In the genomic region with DNA sequence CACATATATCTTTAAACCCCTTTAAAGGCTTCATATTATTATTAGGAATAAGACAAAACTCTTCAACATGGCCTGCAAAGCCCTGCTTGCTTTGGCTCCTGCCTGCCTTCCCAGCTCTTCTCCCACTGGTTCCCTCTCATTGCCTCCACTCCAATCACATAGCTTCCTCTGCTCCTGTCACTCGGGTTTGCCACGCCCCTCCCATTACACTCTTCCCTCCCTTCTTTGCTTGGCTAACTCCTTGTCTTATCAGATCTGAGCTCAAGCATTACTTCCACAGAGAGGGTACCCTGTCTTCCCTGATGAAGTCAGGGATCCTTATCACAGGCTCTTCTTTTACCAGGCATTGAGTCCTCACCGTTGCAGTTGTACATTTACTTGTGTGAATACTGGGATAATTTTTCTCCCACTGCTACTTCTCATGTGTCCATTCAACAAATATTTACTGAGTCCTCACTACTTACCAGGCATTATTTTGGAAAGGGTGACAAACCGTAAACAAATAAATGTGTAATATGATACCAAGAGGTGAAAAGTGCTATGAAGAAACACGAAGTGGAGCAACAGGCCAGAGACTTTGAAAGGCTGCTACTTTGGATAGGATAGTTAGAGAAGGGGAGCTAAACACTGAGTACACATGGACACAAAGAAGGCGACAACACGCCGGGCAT, we compare ENCODE assay signal across 14 cellular contexts. TPM values are rescaled to one million over a fixed set of nuclear protein-coding genes. Genes with fewer than 3 reads are reported as not detected.
A peak's percentile ranks its signal among the peaks of the same experiment; 100 is the strongest.
DNase-seq lines count a peak whose midpoint lies in the region; ATAC-seq and TF ChIP-seq lines count a peak whose summit lies in the region.
"Had no signal": no experiment of that assay in that cellular context is flagged by ENCODE, and none has a peak within 500 bp of the region (broad histone marks: within the 10 kb centered on the region; RNA-seq: fewer than 3 reads in every experiment).

No MANE protein-coding gene starts in this region.

- H3K4me2 ChIP-seq in PC-9, result peak overlapping the region; percentile 81

- H3K27ac ChIP-seq in HEK293 (ENCODE audit: extremely low read depth, low read depth, low read length) (no peak overlapping the region), PC-9 (peak overlapping the region; percentile 86)
- H3K27ac ChIP-seq: heart right ventricle, Peyer's patch had no signal

- DNase-seq in Caki2 (ENCODE audit: low read depth), result peak; percentile 62
- peak; percentile 61 to 95 for DNase-seq in PC-9
- peak; percentile 5 for DNase-seq in iris pigment epithelial cell (ENCODE audit: low read depth)
- DNase-seq in NOMO-1 treated with DMSO at 0.1 percent for 48 hours (lab: John Stamatoyannopoulos, UW; ENCODE audit: unreplicated experiment), result no peak
- no peak for DNase-seq in NCI-H1930 (lab: John Stamatoyannopoulos, UW)
- DNase-seq: activated CD8-positive, alpha-beta memory T cell treated with anti-CD3 and anti-CD28 coated beads for 24 hours; activated naive CD4-positive, alpha-beta T cell treated with anti-CD3 and anti-CD28 coated beads, Interleukin-2, amount 10 ng/mL, durations not matched to agents 7 days and 5 days; heart right ventricle; nucleus accumbens; Peyer's patch had no signal

- POLR2A ChIA-PET in HEK293 (lab: Yijun Ruan, JAX), result interaction anchor here (0.6 kb wide), 1 partner anchor 343 kb away, joined by 3 read pairs; no protein-coding TSS in a partner anchor
- POLR2A ChIA-PET in PC-9 (lab: Charles Lee; ENCODE audit: unreplicated experiment), result interaction anchor here (0.5 to 1.1 kb wide), 3 partner anchors 31 to 395 kb away, joined by 3 to 7 read pairs (median 4); partner anchors contain the start of gene HTATSF1

- peaks cover 17% of the 10 kb centered on the region for H3K79me2 ChIP-seq in PC-9 (ENCODE audit: low read depth)

- BruUV-seq in PC-9 (replicated peaks; lab: Mats Ljungman, UMichigan), result no TSS peak

- H3K27me3 ChIP-seq in PC-9 (ENCODE audit: insufficient read depth, low read depth), result no peaks in the 10 kb centered on the region
- H3K27me3 ChIP-seq: Peyer's patch had no signal

- no peak overlapping the region for H2AFZ ChIP-seq in PC-9

- peaks cover 57% of the 10 kb centered on the region for H3F3A ChIP-seq in PC-9 (ENCODE audit: insufficient read depth, low read depth)

- no peaks in the 10 kb centered on the region for H3K9me2 ChIP-seq in PC-9 (ENCODE audit: insufficient read depth)

- ATAC-seq in HG03108 (IDR thresholded peaks at IDR 0.05; ENCODE audit: unreplicated experiment), result no peak
- no peak for ATAC-seq in GM19397 (IDR thresholded peaks at IDR 0.05; ENCODE audit: unreplicated experiment)
- ATAC-seq: heart right ventricle had no signal

- H3K4me3 ChIP-seq in HEK293 (ENCODE audit: low read depth, low read length) (no peak overlapping the region), PC-9 (no peak overlapping the region)
- H3K4me3 ChIP-seq: heart right ventricle, Peyer's patch had no signal

- CTCF ChIA-PET in HEK293 (lab: Yijun Ruan, JAX) (interaction anchor here (0.7 kb wide), 1 partner anchor 25 kb away, joined by 3 read pairs; no protein-coding TSS in a partner anchor), PC-9 (lab: Charles Lee) (interaction anchor here (1.0 to 1.2 kb wide), 2 partner anchors 40 to 72 kb away, joined by 3 to 6 read pairs; no protein-coding TSS in a partner anchor)

- no peaks in the 10 kb centered on the region for H3K9me3 ChIP-seq in HEK293 (ENCODE audit: control insufficient read depth, insufficient read depth, low read depth, low read length)
- H3K9me3 ChIP-seq in PC-9 (ENCODE audit: insufficient read depth, low read depth), result 0 out of 2 replicates have a peak, but pooled peaks cover 2% of the 10 kb centered on the region
- H3K9me3 ChIP-seq: heart right ventricle, Peyer's patch had no signal

- no peaks in the 10 kb centered on the region for H4K20me1 ChIP-seq in PC-9 (ENCODE audit: insufficient read depth)

- H3K4me1 ChIP-seq in HEK293 (ENCODE audit: control insufficient read depth, insufficient read depth, low read length) (no peaks in the 10 kb centered on the region), PC-9 (replicated peaks; ENCODE audit: insufficient read depth) (peaks cover 82% of the 10 kb centered on the region)
- H3K4me1 ChIP-seq: Peyer's patch had no signal

- H3K36me3 ChIP-seq in HEK293 (ENCODE audit: control insufficient read depth in 2 of 2, insufficient read depth in 1 of 2, low read length in 2 of 2) (no peaks in the 10 kb centered on the region), PC-9 (ENCODE audit: low read depth) (0 out of 2 replicates have a peak, but pooled peaks cover 1% of the 10 kb centered on the region)
- H3K36me3 ChIP-seq: heart right ventricle, Peyer's patch had no signal

- intact Hi-C loops in PC-9 (cut with micrococcal nuclease; ENCODE audit: unreplicated experiment), result no loop called here

- in situ Hi-C loops in Caki2 (cut with HindIII; ENCODE audit: low pct_unique_long_range_greater_than_20kb, low sequenced_read_pairs), result no loop called here

- no peak for TF ChIP-seq CTCF in HEK293 (tag by site-specific recombination; IDR thresholded peaks at IDR 0.05)
- TF ChIP-seq CTCF in PC-9 (conservative IDR thresholded peaks at IDR 0.05), result no peak

TF ChIP-seq in HEK293, 187 proteins besides CTCF, POLR2A, EP300 and RAD21:
- TF ChIP-seq SCRT2 (tag by site-specific recombination; IDR thresholded peaks at IDR 0.05) (peak; percentile 69), ZNF266 (tag by site-specific recombination; IDR thresholded peaks at IDR 0.05; ENCODE audit: low read depth) (no peak), ZFP3 (tag by site-specific recombination; IDR thresholded peaks at IDR 0.05; ENCODE audit: low read depth) (no peak), ZNF274 (IDR thresholded peaks at IDR 0.05; ENCODE audit: low read length) (no peak), ZNF274 (tag by site-specific recombination; IDR thresholded peaks at IDR 0.05; ENCODE audit: borderline replicate concordance) (no peak), YY1 (tag by site-specific recombination; IDR thresholded peaks at IDR 0.05) (no peak), ZNF610 (tag by site-specific recombination; IDR thresholded peaks at IDR 0.05; ENCODE audit: borderline replicate concordance) (no peak), SP2 (tag by site-specific recombination; IDR thresholded peaks at IDR 0.05) (0 out of 2 replicates have a peak, but pooled peaks have one; percentile 12), ZNF837 (tag by site-specific recombination; IDR thresholded peaks at IDR 0.05) (no peak)
- TF ChIP-seq, protein P1, sequence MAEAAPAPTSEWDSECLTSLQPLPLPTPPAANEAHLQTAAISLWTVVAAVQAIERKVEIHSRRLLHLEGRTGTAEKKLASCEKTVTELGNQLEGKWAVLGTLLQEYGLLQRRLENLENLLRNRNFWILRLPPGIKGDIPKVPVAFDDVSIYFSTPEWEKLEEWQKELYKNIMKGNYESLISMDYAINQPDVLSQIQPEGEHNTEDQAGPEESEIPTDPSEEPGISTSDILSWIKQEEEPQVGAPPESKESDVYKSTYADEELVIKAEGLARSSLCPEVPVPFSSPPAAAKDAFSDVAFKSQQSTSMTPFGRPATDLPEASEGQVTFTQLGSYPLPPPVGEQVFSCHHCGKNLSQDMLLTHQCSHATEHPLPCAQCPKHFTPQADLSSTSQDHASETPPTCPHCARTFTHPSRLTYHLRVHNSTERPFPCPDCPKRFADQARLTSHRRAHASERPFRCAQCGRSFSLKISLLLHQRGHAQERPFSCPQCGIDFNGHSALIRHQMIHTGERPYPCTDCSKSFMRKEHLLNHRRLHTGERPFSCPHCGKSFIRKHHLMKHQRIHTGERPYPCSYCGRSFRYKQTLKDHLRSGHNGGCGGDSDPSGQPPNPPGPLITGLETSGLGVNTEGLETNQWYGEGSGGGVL (tag by site-specific recombination; IDR thresholded peaks at IDR 0.05), result peak; percentile 39
- TF ChIP-seq, protein P2, sequence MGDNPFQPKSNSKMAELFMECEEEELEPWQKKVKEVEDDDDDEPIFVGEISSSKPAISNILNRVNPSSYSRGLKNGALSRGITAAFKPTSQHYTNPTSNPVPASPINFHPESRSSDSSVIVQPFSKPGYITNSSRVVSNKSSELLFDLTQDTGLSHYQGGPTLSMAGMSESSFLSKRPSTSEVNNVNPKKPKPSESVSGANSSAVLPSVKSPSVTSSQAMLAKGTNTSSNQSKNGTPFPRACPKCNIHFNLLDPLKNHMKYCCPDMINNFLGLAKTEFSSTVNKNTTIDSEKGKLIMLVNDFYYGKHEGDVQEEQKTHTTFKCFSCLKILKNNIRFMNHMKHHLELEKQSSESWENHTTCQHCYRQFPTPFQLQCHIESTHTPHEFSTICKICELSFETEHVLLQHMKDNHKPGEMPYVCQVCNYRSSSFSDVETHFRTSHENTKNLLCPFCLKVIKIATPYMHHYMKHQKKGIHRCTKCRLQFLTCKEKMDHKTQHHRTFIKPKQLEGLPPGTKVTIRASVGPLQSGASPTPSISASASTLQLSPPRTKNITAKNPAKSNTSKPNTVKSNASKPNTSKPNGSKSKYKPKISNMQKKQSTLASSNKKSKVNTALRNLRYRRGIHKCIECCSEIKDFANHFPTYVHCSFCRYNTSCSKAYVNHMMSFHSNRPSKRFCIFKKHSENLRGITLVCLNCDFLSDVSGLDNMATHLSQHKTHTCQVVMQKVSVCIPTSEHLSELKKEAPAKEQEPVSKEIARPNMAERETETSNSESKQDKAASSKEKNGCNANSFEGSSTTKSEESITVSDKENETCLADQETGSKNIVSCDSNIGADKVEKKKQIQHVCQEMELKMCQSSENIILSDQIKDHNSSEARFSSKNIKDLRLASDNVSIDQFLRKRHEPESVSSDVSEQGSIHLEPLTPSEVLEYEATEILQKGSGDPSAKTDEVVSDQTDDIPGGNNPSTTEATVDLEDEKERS (tag by site-specific recombination; IDR thresholded peaks at IDR 0.05), result no peak

RNA-seq across cellular contexts. Expression of gene VGLL1, which starts 3.2 kb away (rescaled TPM):
- total RNA-seq in Caki2 (2014; rRNA removed; shearing (Covaris generic); ENCODE audit: low replicate concordance), result not detected in 2 replicates
- total RNA-seq in PC-9 (2021), result 112 and 154 TPM in 2 replicates
- total RNA-seq: cerebellum, heart right ventricle, Peyer's patch had no signal

RNA-seq across cellular contexts. Expression of gene HTATSF1, which starts 31.4 kb away (rescaled TPM):
- 20.2 and 23.5 TPM in 2 replicates for total RNA-seq in Caki2 (2014; rRNA removed; shearing (Covaris generic); ENCODE audit: low replicate concordance)
- total RNA-seq in PC-9 (2021), result 64.3 and 72.4 TPM in 2 replicates

RNA-seq across cellular contexts. Expression of gene BRS3, which starts 41.0 kb away (rescaled TPM):
- total RNA-seq in Caki2 (2014; rRNA removed; shearing (Covaris generic); ENCODE audit: low replicate concordance), result not detected in 2 replicates
- not detected in 2 replicates for total RNA-seq in PC-9 (2021)
- total RNA-seq: cerebellum, heart right ventricle, Peyer's patch had no signal

Comparison
In these comparisons a context has a peak if more than half of its experiments do, and no peak if none do; other contexts are left out.
1. DNase-seq: peak in Caki2 (single experiment), PC-9 (2 of 2) and iris pigment epithelial cell (single experiment); none in NOMO-1 treated with DMSO at 0.1 percent for 48 hours (single experiment) and NCI-H1930 (0 of 2).
2. RNA of gene VGLL1, which starts 3.2 kb away (total RNA-seq): 112 to 154 TPM in PC-9; not detected in Caki2; every median in the first group is over 100 times any median in the second.